Comparison of ENCODE assay signal across 8 cellular contexts in the genomic region with DNA sequence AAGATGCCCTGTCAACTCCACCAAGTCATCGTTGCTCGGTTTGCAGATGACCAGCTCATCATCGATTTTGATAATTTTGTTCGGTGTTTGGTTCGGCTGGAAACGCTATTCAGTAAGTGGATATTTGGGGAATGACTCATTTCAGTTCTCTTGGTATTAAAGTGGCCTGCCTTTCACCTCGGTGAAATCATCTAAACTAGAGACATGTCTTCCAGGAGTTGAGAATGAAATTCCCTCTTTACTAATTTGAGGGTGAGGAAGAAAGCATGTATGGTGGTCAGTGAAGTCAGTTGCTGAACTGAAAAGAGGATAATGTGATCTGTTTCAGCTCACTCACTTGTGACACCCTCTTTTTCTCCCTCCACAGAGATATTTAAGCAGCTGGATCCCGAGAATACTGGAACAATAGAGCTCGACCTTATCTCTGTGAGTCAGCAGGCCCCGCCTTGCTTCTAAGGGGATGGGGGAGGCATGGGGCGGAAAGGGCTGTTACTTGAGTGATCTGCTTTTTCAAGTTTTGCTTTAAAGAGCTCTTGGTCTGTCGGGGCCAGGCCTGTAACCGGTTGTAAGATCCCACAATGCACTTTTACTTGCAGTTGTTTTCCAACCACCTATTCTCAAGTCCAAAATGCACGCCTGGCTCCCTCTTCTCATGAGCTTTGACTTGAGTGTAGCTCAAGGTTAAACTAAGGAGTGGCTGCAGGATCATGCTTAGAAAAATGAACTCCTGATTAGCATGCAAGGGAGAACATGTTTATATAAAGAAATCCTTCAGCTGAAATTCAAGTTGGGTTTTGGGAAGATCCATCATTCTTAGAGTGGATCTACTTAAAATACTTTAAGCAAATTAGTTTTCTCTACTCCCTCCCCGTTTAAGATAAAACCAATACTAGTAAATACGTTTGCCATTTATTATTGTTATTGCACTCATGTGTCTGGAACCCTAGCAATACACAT. TPM values are rescaled to one million over a fixed set of nuclear protein-coding genes. Genes with fewer than 3 reads are reported as not detected.
DNase-seq lines count a peak whose midpoint lies in the region; ATAC-seq and TF ChIP-seq lines count a peak whose summit lies in the region.

No MANE protein-coding gene starts in this region.

- no peak for TF ChIP-seq EP300 in tibial nerve (IDR thresholded peaks at IDR 0.05)

- DNase-seq in NCI-H748 (lab: John Stamatoyannopoulos, UW; ENCODE audit: unreplicated experiment): peak; percentile 67
- DNase-seq in choroid plexus epithelial cell (ENCODE audit: low read depth): peak; percentile 93
- peak; percentile 67 for DNase-seq in lower lobe of right lung
- peak in 1 of 2 donors; percentile 39 for DNase-seq in tibial nerve (ENCODE audit: low spot score in 2 of 2)
- no peak for DNase-seq in cerebellar cortex (ENCODE audit: low spot score)

- H3K9me3 ChIP-seq in lower lobe of right lung (no peaks in the 10 kb centered on the region), tibial nerve (no peaks in the 10 kb centered on the region)

- H3K4me1 ChIP-seq in lower lobe of right lung (peaks cover 46% of the 10 kb centered on the region), tibial nerve (peaks cover 0 to 53% (median 13%) of the 10 kb centered on the region in 4 donors)

- H3K4me3 ChIP-seq in choroid plexus epithelial cell (ENCODE audit: low read depth, low read length) (no peak overlapping the region), lower lobe of right lung (no peak overlapping the region), tibial nerve (no peak overlapping the region)

- no peak for TF ChIP-seq POLR2A in tibial nerve (IDR thresholded peaks at IDR 0.05)

- ATAC-seq in GM19455 (IDR thresholded peaks at IDR 0.05; ENCODE audit: unreplicated experiment): peak; percentile 56
- ATAC-seq in lower lobe of right lung: peak; percentile 85 to 86
- ATAC-seq in HG02678 (IDR thresholded peaks at IDR 0.05; ENCODE audit: unreplicated experiment): no peak
- ATAC-seq in GM19467 (IDR thresholded peaks at IDR 0.05; ENCODE audit: unreplicated experiment): no peak

- H3K27me3 ChIP-seq in lower lobe of right lung (ENCODE audit: low read depth) (no peaks in the 10 kb centered on the region), tibial nerve (no peaks in the 10 kb centered on the region)

- intact Hi-C loops in lower lobe of right lung (cut with DNase I): no loop called here

- WGBS in tibial nerve, 2 donors: 18 to 42% methylated on average over 16 of the region's 16 CpGs

- TF ChIP-seq CTCF in choroid plexus epithelial cell (conservative IDR thresholded peaks at IDR 0.05; ENCODE audit: low read depth, low read length): no peak
- no peak for TF ChIP-seq CTCF in lower lobe of right lung (IDR thresholded peaks at IDR 0.05)
- no peak for TF ChIP-seq CTCF in tibial nerve (IDR thresholded peaks at IDR 0.05)

- peaks cover 82% of the 10 kb centered on the region for H3K36me3 ChIP-seq in lower lobe of right lung
- H3K36me3 ChIP-seq in tibial nerve: peaks cover 4 to 77% (median 16%) of the 10 kb centered on the region in 3 donors

- H3K27ac ChIP-seq in lower lobe of right lung (peak overlapping the region; percentile 68), tibial nerve (peak overlapping the region; percentile 52 to 83 (median 72))

RNA-seq across cellular contexts. Expression of gene CAPN2, which starts 59.8 kb away (rescaled TPM):
- total RNA-seq in lower lobe of right lung: 253 TPM
- 100 to 1,000 TPM; 160 to 207 (median 177) TPM for total RNA-seq in tibial nerve

Comparison
In these comparisons a context has a peak if more than half of its experiments do, and no peak if none do; other contexts are left out.
1. ATAC-seq: peak in GM19455 (single experiment) and lower lobe of right lung (2 of 2); none in HG02678 (single experiment) and GM19467 (single experiment).